ENCODE assay signal across 8 cellular contexts in genomic region chr17:82267575-82268379, GRCh38. TPM values are rescaled to one million over a fixed set of nuclear protein-coding genes. Genes with fewer than 3 reads are reported as not detected.
DNase-seq lines count a peak whose midpoint lies in the region; ATAC-seq and TF ChIP-seq lines count a peak whose summit lies in the region.

No MANE protein-coding gene starts in this region.

- no peaks in the 10 kb centered on the region for H3K9me3 Mint-ChIP-seq in activated T-helper 17 cell treated with anti-CD3 and anti-CD28 coated beads, Interleukin-2, amount 50 U/mL, for 72 hours
- no peaks in the 10 kb centered on the region for H3K9me3 Mint-ChIP-seq in natural killer cell treated with Interleukin-12 subunit alpha and Interleukin-12 subunit beta and Interleukin-15 and Interleukin-18, amount 100 ng/mL, for 72 hours

- peak overlapping the region; percentile 26 for H3K9ac ChIP-seq in Loucy (ENCODE audit: low read depth, low read length, poor library complexity, severe bottlenecking)

- H3F3A ChIP-seq in Loucy (ENCODE audit: low read depth), result no peaks in the 10 kb centered on the region

- peak; percentile 72 to 76 for DNase-seq in AML-193 (lab: John Stamatoyannopoulos, UW)
- DNase-seq in fibroblast of pulmonary artery (ENCODE audit: low read depth), result peak; percentile 94
- DNase-seq in natural killer cell treated with Interleukin-12 subunit alpha and Interleukin-12 subunit beta and Interleukin-15 and Interleukin-18, amount 100 ng/mL, for 72 hours (ENCODE audit: low spot score), result peak; percentile 74
- DNase-seq in upper lobe of left lung, result peak; percentile 93 to 97
- DNase-seq in NCI-H748 (lab: John Stamatoyannopoulos, UW; ENCODE audit: unreplicated experiment), result no peak

- H3K4me1 ChIP-seq in Loucy (ENCODE audit: insufficient read depth, low read length, poor library complexity, severe bottlenecking), result peaks cover 49% of the 10 kb centered on the region
- H3K4me1 ChIP-seq in upper lobe of left lung, result peaks cover 66 to 82% (median 73%) of the 10 kb centered on the region in 4 donors

- peak in 2 of 4 donors; percentile 75 to 86 for TF ChIP-seq EP300 in upper lobe of left lung (IDR thresholded peaks at IDR 0.05)

- WGBS in upper lobe of left lung, 2 donors, result 23 to 37% methylated on average over 10 to 19 of the region's 21 CpGs

- peaks cover 97% of the 10 kb centered on the region for H3K79me2 ChIP-seq in Loucy (ENCODE audit: insufficient read depth, low read length)

- peak overlapping the region; percentile 93 for H3K4me3 Mint-ChIP-seq in activated T-helper 17 cell treated with anti-CD3 and anti-CD28 coated beads, Interleukin-2, amount 50 U/mL, for 72 hours
- H3K4me3 Mint-ChIP-seq in natural killer cell treated with Interleukin-12 subunit alpha and Interleukin-12 subunit beta and Interleukin-15 and Interleukin-18, amount 100 ng/mL, for 72 hours, result peak overlapping the region; percentile 76

- H3K36me3 Mint-ChIP-seq in activated T-helper 17 cell treated with anti-CD3 and anti-CD28 coated beads, Interleukin-2, amount 50 U/mL, for 72 hours (ENCODE audit: low read depth), result peaks cover 100% of the 10 kb centered on the region
- H3K36me3 Mint-ChIP-seq in natural killer cell treated with Interleukin-12 subunit alpha and Interleukin-12 subunit beta and Interleukin-15 and Interleukin-18, amount 100 ng/mL, for 72 hours, result peaks cover 12% of the 10 kb centered on the region

- H3K27me3 Mint-ChIP-seq in activated T-helper 17 cell treated with anti-CD3 and anti-CD28 coated beads, Interleukin-2, amount 50 U/mL, for 72 hours, result no peaks in the 10 kb centered on the region
- H3K27me3 Mint-ChIP-seq in natural killer cell treated with Interleukin-12 subunit alpha and Interleukin-12 subunit beta and Interleukin-15 and Interleukin-18, amount 100 ng/mL, for 72 hours, result no peaks in the 10 kb centered on the region

- no peaks in the 10 kb centered on the region for H3K27me3 ChIP-seq in Loucy (ENCODE audit: insufficient read depth, low read length, poor library complexity, severe bottlenecking)
- H3K27me3 ChIP-seq in upper lobe of left lung, result no peaks in the 10 kb centered on the region

- H3K9me2 ChIP-seq in Loucy (replicated peaks; ENCODE audit: low read depth, low read length), result no peaks in the 10 kb centered on the region

- H3K36me3 ChIP-seq in Loucy (ENCODE audit: insufficient read depth, low read length) (peaks cover 52% of the 10 kb centered on the region; the same call in 1 of the 2 replicates), upper lobe of left lung (peaks cover 32 to 77% (median 55%) of the 10 kb centered on the region in 4 donors)

- peaks cover 97% of the 10 kb centered on the region for H4K20me1 ChIP-seq in Loucy (ENCODE audit: insufficient read depth, low read length, poor library complexity, severe bottlenecking)

- TF ChIP-seq CTCF in Loucy (conservative IDR thresholded peaks at IDR 0.05; ENCODE audit: low read length) (peak; percentile 27; the same call in 1 of the 2 replicates), fibroblast of pulmonary artery (IDR thresholded peaks at IDR 0.05; ENCODE audit: low read length, missing control alignments) (no peak), upper lobe of left lung (IDR thresholded peaks at IDR 0.05) (peak in 1 of 6 experiments; percentile 7)

- H3K27ac ChIP-seq in upper lobe of left lung, result peak overlapping the region; percentile 83 to 90 (median 88)

- H3K4me1 Mint-ChIP-seq in activated T-helper 17 cell treated with anti-CD3 and anti-CD28 coated beads, Interleukin-2, amount 50 U/mL, for 72 hours, result peaks cover 45% of the 10 kb centered on the region
- peaks cover 64% of the 10 kb centered on the region in 2 donors for H3K4me1 Mint-ChIP-seq in natural killer cell treated with Interleukin-12 subunit alpha and Interleukin-12 subunit beta and Interleukin-15 and Interleukin-18, amount 100 ng/mL, for 72 hours (ENCODE audit: low read depth in 2 of 2)

- TF ChIP-seq POLR2A in upper lobe of left lung (IDR thresholded peaks at IDR 0.05), result no peak

- H3K4me2 ChIP-seq in Loucy (ENCODE audit: low read depth, low read length, poor library complexity, severe bottlenecking), result peak overlapping the region; percentile 77

- H2AFZ ChIP-seq in Loucy (ENCODE audit: low read length), result no peak overlapping the region

- peak; percentile 95 for ATAC-seq in activated T-helper 17 cell treated with anti-CD3 and anti-CD28 coated beads, Interleukin-2, amount 50 U/mL, for 72 hours (replicated peaks)
- peak; percentile 86 to 89 for ATAC-seq in natural killer cell treated with Interleukin-12 subunit alpha and Interleukin-12 subunit beta and Interleukin-15 and Interleukin-18, amount 100 ng/mL, for 72 hours
- ATAC-seq in upper lobe of left lung (ENCODE audit: low FRiP score in 2 of 2), result peak; percentile 96 to 97
- no peak for ATAC-seq in HG03280 (IDR thresholded peaks at IDR 0.05; ENCODE audit: unreplicated experiment)

- peak overlapping the region; percentile 51 for H3K27ac Mint-ChIP-seq in activated T-helper 17 cell treated with anti-CD3 and anti-CD28 coated beads, Interleukin-2, amount 50 U/mL, for 72 hours
- peak overlapping the region; percentile 65 to 85 for H3K27ac Mint-ChIP-seq in natural killer cell treated with Interleukin-12 subunit alpha and Interleukin-12 subunit beta and Interleukin-15 and Interleukin-18, amount 100 ng/mL, for 72 hours

- H3K9me3 ChIP-seq in Loucy (ENCODE audit: insufficient read depth, low read depth, low read length), result no peaks in the 10 kb centered on the region
- no peaks in the 10 kb centered on the region for H3K9me3 ChIP-seq in upper lobe of left lung

- peak overlapping the region; percentile 29 for H3K4me3 ChIP-seq in Loucy (ENCODE audit: low read length, poor library complexity, severe bottlenecking)
- peak overlapping the region; percentile 33 for H3K4me3 ChIP-seq in fibroblast of pulmonary artery (replicated peaks; ENCODE audit: low read depth, low read length)
- H3K4me3 ChIP-seq in upper lobe of left lung, result peak overlapping the region in 2 of 4 donors; percentile 5 to 9

RNA-seq across cellular contexts. Expression of gene CSNK1D, which starts 5.7 kb away (rescaled TPM):
- total RNA-seq in activated T-helper 17 cell treated with anti-CD3 and anti-CD28 coated beads, Interleukin-2, amount 50 U/mL, for 72 hours, result 100 to 1,000 TPM; 140 to 142 TPM
- total RNA-seq in natural killer cell treated with Interleukin-12 subunit alpha and Interleukin-12 subunit beta and Interleukin-15 and Interleukin-18, amount 100 ng/mL, for 72 hours, result 100 to 1,000 TPM; 160 to 215 TPM
- 100 to 1,000 TPM in 4 of 6 donors, 10 to 100 TPM in 2; 80.6 to 228 (median 152) TPM for total RNA-seq in upper lobe of left lung

RNA-seq across cellular contexts. Expression of gene SLC16A3, which starts 38.9 kb away (rescaled TPM):
- total RNA-seq in activated T-helper 17 cell treated with anti-CD3 and anti-CD28 coated beads, Interleukin-2, amount 50 U/mL, for 72 hours, result 100 to 1,000 TPM; 167 to 309 TPM
- total RNA-seq in natural killer cell treated with Interleukin-12 subunit alpha and Interleukin-12 subunit beta and Interleukin-15 and Interleukin-18, amount 100 ng/mL, for 72 hours, result 100 to 1,000 TPM; 241 to 534 TPM
- total RNA-seq in upper lobe of left lung, result 100 to 1,000 TPM in 3 of 6 donors, 10 to 100 TPM in 3; 33.5 to 134 (median 102) TPM

RNA-seq across cellular contexts. Expression of gene CD7, which starts 49.6 kb away (rescaled TPM):
- total RNA-seq in activated T-helper 17 cell treated with anti-CD3 and anti-CD28 coated beads, Interleukin-2, amount 50 U/mL, for 72 hours, result 100 to 1,000 TPM; 193 to 378 TPM
- 10 to 100 TPM; 61.8 to 73.6 TPM for total RNA-seq in natural killer cell treated with Interleukin-12 subunit alpha and Interleukin-12 subunit beta and Interleukin-15 and Interleukin-18, amount 100 ng/mL, for 72 hours
- total RNA-seq in upper lobe of left lung, result 10 to 100 TPM in 1 of 6 donors, 1 to 10 TPM in 5; 5.2 to 24.7 (median 7.6) TPM

RNA-seq across cellular contexts. Expression of gene CCDC57, which starts 55.1 kb away (rescaled TPM):
- total RNA-seq in activated T-helper 17 cell treated with anti-CD3 and anti-CD28 coated beads, Interleukin-2, amount 50 U/mL, for 72 hours, result 10 to 100 TPM; 36.9 to 37.7 TPM
- 10 to 100 TPM; 34.0 to 82.2 TPM for total RNA-seq in natural killer cell treated with Interleukin-12 subunit alpha and Interleukin-12 subunit beta and Interleukin-15 and Interleukin-18, amount 100 ng/mL, for 72 hours
- 100 to 1,000 TPM in 2 of 6 donors, 10 to 100 TPM in 4; 52.9 to 204 (median 71.8) TPM for total RNA-seq in upper lobe of left lung
